In the genomic region with DNA sequence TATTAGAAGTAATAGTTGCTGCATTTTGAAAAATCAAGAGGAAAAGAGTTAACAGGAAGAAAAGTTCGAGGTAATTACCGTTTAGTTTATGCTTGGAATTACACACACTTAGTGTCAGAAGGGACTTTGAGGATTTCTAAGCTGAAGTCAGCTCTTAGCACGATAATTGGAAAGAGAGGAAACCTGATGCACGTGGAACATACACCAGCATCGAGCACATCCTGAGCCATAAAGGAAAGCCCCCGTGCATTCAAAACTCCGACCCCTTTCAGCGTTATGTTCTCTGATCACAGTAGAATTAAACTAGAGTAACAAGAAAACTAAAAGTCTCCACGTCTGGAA, we compare ENCODE assay signal across 8 cellular contexts. TPM values are rescaled to one million over a fixed set of nuclear protein-coding genes. Genes with fewer than 3 reads are reported as not detected.
A peak's percentile ranks its signal among the peaks of the same experiment; 100 is the strongest.
DNase-seq lines count a peak whose midpoint lies in the region; ATAC-seq and TF ChIP-seq lines count a peak whose summit lies in the region.

No MANE protein-coding gene starts in this region.

- DNase-seq in cardiac fibroblast (ENCODE audit: low read depth in 2 of 2) (no peak), natural killer cell (no peak), NCI-H2029 (lab: John Stamatoyannopoulos, UW) (no peak)
- no peak for DNase-seq in stimulated activated CD4-positive, alpha-beta T cell treated with anti-CD3 and anti-CD28 coated beads, Interleukin-2, amount 100 ng/mL, for 24 hours

- ATAC-seq in GM21423 (IDR thresholded peaks at IDR 0.05; ENCODE audit: unreplicated experiment), result peak; percentile 11
- ATAC-seq in natural killer cell, result peak; percentile 11 to 55 (median 33)
- ATAC-seq in esophagus mucosa, result no peak

- intact Hi-C loops in natural killer cell (cut with micrococcal nuclease), result no loop called here

- H3K9me3 Mint-ChIP-seq in IgD-negative memory B cell (no peaks in the 10 kb centered on the region), natural killer cell (no peaks in the 10 kb centered on the region)

- no peaks in the 10 kb centered on the region for H3K9me2 ChIP-seq in DOHH2 (replicated peaks; ENCODE audit: control insufficient read depth, low read length)

- H3K27me3 ChIP-seq in DOHH2 (ENCODE audit: control insufficient read depth, low read length), result no peaks in the 10 kb centered on the region

- H3K27me3 Mint-ChIP-seq in IgD-negative memory B cell (no peaks in the 10 kb centered on the region), natural killer cell (ENCODE audit: low read depth in 2 of 2) (peaks cover 25 to 30% of the 10 kb centered on the region in 2 donors)

- peaks cover 23% of the 10 kb centered on the region for H3K4me1 ChIP-seq in DOHH2 (ENCODE audit: control insufficient read depth, low read length)

- H3K79me2 ChIP-seq in DOHH2 (ENCODE audit: control insufficient read depth, low read length), result peaks cover 24% of the 10 kb centered on the region

- TF ChIP-seq CTCF in DOHH2 (IDR thresholded peaks at IDR 0.05; ENCODE audit: low read depth, low read length, poor library complexity, severe bottlenecking) (no peak), cardiac fibroblast (IDR thresholded peaks at IDR 0.05; ENCODE audit: low read depth, low read length) (no peak), natural killer cell (IDR thresholded peaks at IDR 0.05) (no peak)

- H3K36me3 Mint-ChIP-seq in IgD-negative memory B cell (no peaks in the 10 kb centered on the region), natural killer cell (no peaks in the 10 kb centered on the region)

- no peaks in the 10 kb centered on the region for H4K20me1 ChIP-seq in DOHH2 (ENCODE audit: control insufficient read depth, insufficient read depth, low read depth, low read length)

- H3K27ac Mint-ChIP-seq in IgD-negative memory B cell, result peak overlapping the region; percentile 42 to 86 (median 73)
- peak overlapping the region; percentile 65 to 99 for H3K27ac Mint-ChIP-seq in natural killer cell

- H3K4me3 ChIP-seq in DOHH2 (ENCODE audit: low read length), result peak overlapping the region; percentile 88
- peak overlapping the region; percentile 43 to 89 for H3K4me3 ChIP-seq in cardiac fibroblast (replicated peaks in 1 of 2; ENCODE audit: low read depth in 2 of 2, low read length in 2 of 2)

- H3F3A ChIP-seq in DOHH2 (ENCODE audit: control insufficient read depth, insufficient read depth), result no peaks in the 10 kb centered on the region

- peaks cover 22 to 26% (median 25%) of the 10 kb centered on the region in 3 donors for H3K4me1 Mint-ChIP-seq in IgD-negative memory B cell
- peaks cover 25 to 33% of the 10 kb centered on the region in 2 donors for H3K4me1 Mint-ChIP-seq in natural killer cell

- H3K4me3 Mint-ChIP-seq in IgD-negative memory B cell (peak overlapping the region; percentile 79 to 95 (median 90)), natural killer cell (peak overlapping the region; percentile 91)

- no peaks in the 10 kb centered on the region for H3K9me3 ChIP-seq in DOHH2 (ENCODE audit: control insufficient read depth, insufficient read depth, low read length)

- peak overlapping the region; percentile 16 for H3K27ac ChIP-seq in DOHH2 (ENCODE audit: low read depth, low read length)

- no peaks in the 10 kb centered on the region for H3K36me3 ChIP-seq in DOHH2 (ENCODE audit: control insufficient read depth, low read length)

- H3K4me2 ChIP-seq in DOHH2 (ENCODE audit: low read length), result peak overlapping the region; percentile 76

RNA-seq across cellular contexts. Expression of gene PAQR3, which starts 0.4 kb away (rescaled TPM):
- polyA plus RNA-seq in IgD-negative memory B cell, result 6.4 TPM
- total RNA-seq in natural killer cell, result 10 to 100 TPM; 23.7 to 31.7 (median 24.2) TPM
- 9.2 TPM for total RNA-seq in esophagus mucosa
